19 cellular contexts compared by ENCODE assay signal in genomic region chr3:9072667-9073009, GRCh38.
DNase-seq lines count a peak whose midpoint lies in the region; ATAC-seq and TF ChIP-seq lines count a peak whose summit lies in the region.
"Had no signal": no experiment of that assay in that cellular context is flagged by ENCODE, and none has a peak within 500 bp of the region (broad histone marks: within the 10 kb centered on the region; RNA-seq: fewer than 3 reads in every experiment).

No MANE protein-coding gene starts in this region.

- peak; percentile 74 for ATAC-seq in Right ventricle myocardium inferior
- peak; percentile 54 to 68 for ATAC-seq in right cardiac atrium
- ATAC-seq in HG03280 (IDR thresholded peaks at IDR 0.05; ENCODE audit: unreplicated experiment), result no peak

- DNase-seq in Right ventricle myocardium inferior (ENCODE audit: missing footprints) (no peak), cardiac septum (ENCODE audit: low spot score) (no peak), dorsolateral prefrontal cortex (no peak), right cardiac atrium (no peak), KBM-7 (no peak)
- no peak for DNase-seq in stimulated activated naive CD4-positive, alpha-beta T cell treated with Interleukin-2 at 50 U/mL for 16 hours (lab: John Stamatoyannopoulos, UW)
- DNase-seq: BE2C; Calu3; CD8-positive, alpha-beta memory T cell; DMS79 treated with DMSO at 0.1 percent for 48 hours; MM.1S; NCI-H2029; NCI-H526 treated with DMSO at 0.1 percent for 48 hours; RPMI8226; SHP77 treated with DMSO at 0.1 percent for 48 hours had no signal

- H3K27ac ChIP-seq in dorsolateral prefrontal cortex (peak overlapping the region in 37 of 59 donors; percentile 4 to 74 (median 47)), right cardiac atrium (ENCODE audit: low read length) (no peak overlapping the region), temporal lobe (ENCODE audit: low read depth, low read length) (peak overlapping the region; percentile 52)
- H3K27ac ChIP-seq: 22Rv1, KMS-11 had no signal

- H3K9me3 ChIP-seq in right cardiac atrium (ENCODE audit: control insufficient read depth, low read length), result no peaks in the 10 kb centered on the region
- H3K9me3 ChIP-seq: BE2C had no signal

- no peaks in the 10 kb centered on the region for H3K27me3 ChIP-seq in dorsolateral prefrontal cortex
- no peaks in the 10 kb centered on the region for H3K27me3 ChIP-seq in right cardiac atrium (ENCODE audit: control insufficient read depth, insufficient read depth)
- H3K27me3 ChIP-seq: BE2C had no signal

- H3K4me1 ChIP-seq in right cardiac atrium (ENCODE audit: control insufficient read depth, insufficient read depth, low read length), result peaks cover 5% of the 10 kb centered on the region
- H3K4me1 ChIP-seq: BE2C had no signal

- intact Hi-C loops in Right ventricle myocardium inferior (cut with DNase I) (loop anchor here (5.0 kb wide), 1 partner anchor 180 kb away; no protein-coding TSS in a partner anchor), cardiac septum (cut with DNase I) (loop anchor here (5.0 kb wide), 1 partner anchor 230 kb away; no protein-coding TSS in a partner anchor), dorsolateral prefrontal cortex (cut with DNase I) (no loop called here), right cardiac atrium (cut with DNase I) (loop anchor here in 1 of 4 donors (10.0 kb wide), 1 partner anchor 232 kb away; no protein-coding TSS in a partner anchor)

- H3K4me3 ChIP-seq in dorsolateral prefrontal cortex (no peak overlapping the region), right cardiac atrium (ENCODE audit: low read length) (no peak overlapping the region)

- no peak for TF ChIP-seq CTCF in dorsolateral prefrontal cortex (IDR thresholded peaks at IDR 0.05 in 54 of 56, conservative IDR thresholded peaks at IDR 0.05 in 2 of 56; ENCODE audit: low read depth in 1 of 56, partially characterized antibody in 56 of 56)

- WGBS in right cardiac atrium, result 58% methylated on average over 6 of the region's 6 CpGs

- in situ Hi-C loops in KBM-7 (cut with MboI; ENCODE audit: low pct_unique_long_range_greater_than_20kb, low sequenced_read_pairs), result no loop called here

Comparison
In these comparisons a context has a peak if more than half of its experiments do, and no peak if none do; other contexts are left out.
1. intact Hi-C loops: an anchor here in Right ventricle myocardium inferior (5.0 kb wide) and cardiac septum (5.0 kb wide); none called in dorsolateral prefrontal cortex.